24 cellular contexts compared by ENCODE assay signal in the genomic region with DNA sequence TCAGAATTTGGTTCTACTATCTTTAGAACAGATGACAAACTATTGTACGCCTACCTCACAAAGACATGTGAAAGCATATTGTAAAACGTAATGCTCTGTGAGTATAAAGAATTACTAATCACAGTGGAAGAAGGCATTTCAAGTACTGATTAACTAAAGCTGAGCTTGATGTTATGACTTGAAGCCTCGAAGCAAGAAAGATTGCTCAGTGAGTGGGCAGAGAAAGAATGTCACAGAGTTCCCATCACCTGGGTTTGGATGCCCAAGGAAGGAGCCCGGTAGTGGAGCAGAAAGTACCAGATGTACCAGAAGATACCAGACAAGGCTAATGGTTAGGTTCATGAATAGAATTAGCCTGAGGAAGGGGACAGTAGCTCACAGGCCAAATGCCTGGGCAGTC. TPM values are rescaled to one million over a fixed set of nuclear protein-coding genes. Genes with fewer than 3 reads are reported as not detected.
"Had no signal": no experiment of that assay in that cellular context is flagged by ENCODE, and none has a peak within 500 bp of the region (broad histone marks: within the 10 kb centered on the region; RNA-seq: fewer than 3 reads in every experiment).

No MANE protein-coding gene starts in this region.

- H3K9me3 ChIP-seq: adrenal gland, SJCRH30 had no signal

- H3K36me3 Mint-ChIP-seq: activated naive CD8-positive, alpha-beta T cell treated with anti-CD3 and anti-CD28 coated beads, Interleukin-2, amount 10 ng/mL, durations not matched to agents 7 days and 5 days had no signal

- H3K27me3 ChIP-seq: adrenal gland, SJCRH30 had no signal

- DNase-seq: activated CD4-positive, alpha-beta T cell treated with anti-CD3 and anti-CD28 coated beads for 4 hours; activated CD8-positive, alpha-beta memory T cell treated with anti-CD3 and anti-CD28 coated beads, Interleukin-2, amount 50 U/mL, for 4 hours; activated CD8-positive, alpha-beta T cell treated with anti-CD3 and anti-CD28 coated beads for 36 hours; activated naive CD4-positive, alpha-beta T cell treated with anti-CD3 and anti-CD28 coated beads, Interleukin-2, amount 50 U/mL, for 16 hours; activated naive CD8-positive, alpha-beta T cell treated with anti-CD3 and anti-CD28 coated beads, Interleukin-2, amount 10 ng/mL, durations not matched to agents 7 days and 5 days; adrenal gland; aorta; MM.1S; NCI-H1105; NCI-H1436; NCI-H1694 treated with DMSO at 0.1 percent for 48 hours; NCI-H2029 treated with DMSO at 0.1 percent for 48 hours; NCI-H345; NCI-H510A; NCI-H526 treated with DMSO at 0.1 percent for 48 hours; NCI-H82; Right ventricle myocardium superior; RPMI8226; SJCRH30; SK-N-SH; T-helper 1 cell; WERI-Rb-1 had no signal

- ATAC-seq: activated CD8-positive, alpha-beta T cell treated with anti-CD3 and anti-CD28 coated beads for 36 hours; Panc1 had no signal

- H3K36me3 ChIP-seq: adrenal gland, SJCRH30, WERI-Rb-1 had no signal

- H3K9me3 Mint-ChIP-seq: activated CD8-positive, alpha-beta T cell treated with anti-CD3 and anti-CD28 coated beads for 36 hours; activated naive CD8-positive, alpha-beta T cell treated with anti-CD3 and anti-CD28 coated beads, Interleukin-2, amount 10 ng/mL, durations not matched to agents 7 days and 5 days had no signal

- H3K4me3 Mint-ChIP-seq: activated CD8-positive, alpha-beta T cell treated with anti-CD3 and anti-CD28 coated beads for 36 hours; activated naive CD8-positive, alpha-beta T cell treated with anti-CD3 and anti-CD28 coated beads, Interleukin-2, amount 10 ng/mL, durations not matched to agents 7 days and 5 days had no signal

- H3K4me1 ChIP-seq: SJCRH30 had no signal

- H3K27ac Mint-ChIP-seq: activated CD8-positive, alpha-beta T cell treated with anti-CD3 and anti-CD28 coated beads for 36 hours; activated naive CD8-positive, alpha-beta T cell treated with anti-CD3 and anti-CD28 coated beads, Interleukin-2, amount 10 ng/mL, durations not matched to agents 7 days and 5 days had no signal

- H3K4me3 ChIP-seq: adrenal gland, SJCRH30 had no signal

- H3K27ac ChIP-seq: adrenal gland, SJCRH30, WERI-Rb-1 had no signal

- H3K4me2 ChIP-seq: SK-N-SH had no signal

- H3K4me1 Mint-ChIP-seq: activated naive CD8-positive, alpha-beta T cell treated with anti-CD3 and anti-CD28 coated beads, Interleukin-2, amount 10 ng/mL, durations not matched to agents 7 days and 5 days had no signal

RNA-seq across cellular contexts. Expression of a gene that starts 39.5 kb away (rescaled TPM):
- total RNA-seq: OCI-LY7, SJCRH30 had no signal
